In the genomic region with DNA sequence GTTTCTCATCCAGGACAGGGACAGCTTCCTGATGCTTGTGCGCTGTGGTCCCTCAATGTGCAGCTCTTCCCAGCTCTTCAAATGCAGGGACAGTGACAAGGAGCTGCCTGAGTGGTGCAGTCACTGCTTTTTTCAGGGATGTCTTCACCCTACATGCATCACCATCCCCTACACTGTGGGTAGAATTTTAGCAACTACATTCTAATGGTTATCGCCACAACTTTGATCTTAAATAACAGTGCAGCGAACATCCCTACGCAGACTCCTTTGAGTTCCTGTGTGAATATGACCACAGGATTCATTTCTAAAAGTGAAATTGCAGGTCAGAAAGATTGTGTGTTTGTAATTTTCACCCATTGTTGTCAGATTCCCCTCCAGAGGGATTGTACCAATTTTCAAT, we compare ENCODE assay signal across 6 cellular contexts.
DNase-seq lines count a peak whose midpoint lies in the region; ATAC-seq and FAIRE-seq lines count a peak whose summit lies in the region.
"Not testable (repeated sequence)": the region's sequence is repeated elsewhere in the genome, so short reads cannot be mapped to it uniquely, and the experiment has no call there.

No MANE protein-coding gene starts in this region.

- not testable (repeated sequence) for H3K9me3 ChIP-seq in CD4-positive, alpha-beta memory T cell (ENCODE audit: control insufficient read depth in 1 of 2, low read length in 2 of 2); T-helper 17 cell (ENCODE audit: control insufficient read depth, low read length, poor library complexity, severe bottlenecking)

- H3K4me3 Mint-ChIP-seq in CD4-positive, alpha-beta memory T cell: peak overlapping the region in 5 of 8 donors; percentile 9 to 64 (median 32)
- H3K4me3 Mint-ChIP-seq in T-helper 17 cell: peak overlapping the region; percentile 15
- peak overlapping the region; percentile 84 to 88 for H3K4me3 Mint-ChIP-seq in effector memory CD8-positive, alpha-beta T cell
- peak overlapping the region; percentile 53 for H3K4me3 Mint-ChIP-seq in natural killer cell treated with Interleukin-12 subunit alpha and Interleukin-12 subunit beta and Interleukin-15 and Interleukin-18, amount 100 ng/mL, for 72 hours

- CTCF ChIA-PET in CD4-positive, alpha-beta memory T cell (lab: Charles Lee; ENCODE audit: partially characterized antibody): not testable (repeated sequence)

- not testable (repeated sequence) for H3K27ac ChIP-seq in CD4-positive, alpha-beta memory T cell (ENCODE audit: low read depth, low read length)

- not testable (repeated sequence) for H3K36me3 Mint-ChIP-seq in CD4-positive, alpha-beta memory T cell; T-helper 17 cell (ENCODE audit: low read depth); effector memory CD8-positive, alpha-beta T cell (ENCODE audit: insufficient read depth); natural killer cell treated with Interleukin-12 subunit alpha and Interleukin-12 subunit beta and Interleukin-15 and Interleukin-18, amount 100 ng/mL, for 72 hours

- H3K4me3 ChIP-seq in CD4-positive, alpha-beta memory T cell (ENCODE audit: low read length in 2 of 2): not testable (repeated sequence)

- not testable (repeated sequence) for H3K9me3 Mint-ChIP-seq in CD4-positive, alpha-beta memory T cell; effector memory CD8-positive, alpha-beta T cell; natural killer cell treated with Interleukin-12 subunit alpha and Interleukin-12 subunit beta and Interleukin-15 and Interleukin-18, amount 100 ng/mL, for 72 hours

- H3K4me1 ChIP-seq in CD4-positive, alpha-beta memory T cell (ENCODE audit: insufficient read depth, low read length): not testable (repeated sequence)

- FAIRE-seq in GM18507 (lab: Jason Lieb, UNC): peak; percentile 12

- H3K36me3 ChIP-seq in CD4-positive, alpha-beta memory T cell (ENCODE audit: insufficient read depth, low read length): not testable (repeated sequence)

- not testable (repeated sequence) for H3K27me3 ChIP-seq in CD4-positive, alpha-beta memory T cell (ENCODE audit: insufficient read depth, low read length)

- peaks cover 9 to 32% (median 20%) of the 10 kb centered on the region in 4 donors for H3K4me1 Mint-ChIP-seq in CD4-positive, alpha-beta memory T cell
- H3K4me1 Mint-ChIP-seq in T-helper 17 cell: not testable (repeated sequence)
- H3K4me1 Mint-ChIP-seq in effector memory CD8-positive, alpha-beta T cell (ENCODE audit: low read depth in 2 of 2): peaks cover 62 to 66% of the 10 kb centered on the region in 2 donors
- peaks cover 39 to 49% of the 10 kb centered on the region in 2 donors for H3K4me1 Mint-ChIP-seq in natural killer cell treated with Interleukin-12 subunit alpha and Interleukin-12 subunit beta and Interleukin-15 and Interleukin-18, amount 100 ng/mL, for 72 hours (ENCODE audit: low read depth in 2 of 2)

- H3K27me3 Mint-ChIP-seq in CD4-positive, alpha-beta memory T cell: peaks cover 11 to 12% of the 10 kb centered on the region in 2 donors
- H3K27me3 Mint-ChIP-seq in T-helper 17 cell: peaks cover 43% of the 10 kb centered on the region
- H3K27me3 Mint-ChIP-seq in effector memory CD8-positive, alpha-beta T cell; natural killer cell treated with Interleukin-12 subunit alpha and Interleukin-12 subunit beta and Interleukin-15 and Interleukin-18, amount 100 ng/mL, for 72 hours: not testable (repeated sequence)

- peak overlapping the region in 5 of 7 donors; percentile 6 to 89 (median 66) for H3K27ac Mint-ChIP-seq in CD4-positive, alpha-beta memory T cell
- H3K27ac Mint-ChIP-seq in T-helper 17 cell: peak overlapping the region; percentile 37
- H3K27ac Mint-ChIP-seq in effector memory CD8-positive, alpha-beta T cell: peak overlapping the region; percentile 92 to 94
- H3K27ac Mint-ChIP-seq in natural killer cell treated with Interleukin-12 subunit alpha and Interleukin-12 subunit beta and Interleukin-15 and Interleukin-18, amount 100 ng/mL, for 72 hours: peak overlapping the region in 1 of 2 donors; percentile 44

- not testable (repeated sequence) for DNase-seq in CD4-positive, alpha-beta memory T cell; GM18507 (ENCODE audit: extremely low spot score, insufficient read length, low read depth); T-helper 17 cell; natural killer cell treated with Interleukin-12 subunit alpha and Interleukin-12 subunit beta and Interleukin-15 and Interleukin-18, amount 100 ng/mL, for 72 hours (ENCODE audit: low spot score)
- peak in 1 of 3 experiments; percentile 24 for DNase-seq in effector memory CD8-positive, alpha-beta T cell
- peak; percentile 38 for DNase-seq in islet precursor cell

- intact Hi-C loops in CD4-positive, alpha-beta memory T cell (cut with micrococcal nuclease): not testable (repeated sequence)

- POLR2A ChIA-PET in CD4-positive, alpha-beta memory T cell (lab: Charles Lee; ENCODE audit: partially characterized antibody): not testable (repeated sequence)

- not testable (repeated sequence) for ATAC-seq in T-helper 17 cell
- ATAC-seq in effector memory CD8-positive, alpha-beta T cell (replicated peaks): peak; percentile 73
- peak; percentile 60 to 61 for ATAC-seq in natural killer cell treated with Interleukin-12 subunit alpha and Interleukin-12 subunit beta and Interleukin-15 and Interleukin-18, amount 100 ng/mL, for 72 hours

Comparison
In these comparisons a context has a peak if more than half of its experiments do, and no peak if none do; other contexts are left out.
1. H3K4me3 Mint-ChIP-seq: peak in every context shown above with its lines; median percentile 86 in effector memory CD8-positive, alpha-beta T cell; 53 in natural killer cell treated with Interleukin-12 subunit alpha and Interleukin-12 subunit beta and Interleukin-15 and Interleukin-18, amount 100 ng/mL, for 72 hours; 32 in CD4-positive, alpha-beta memory T cell; 15 in T-helper 17 cell.